Comparison of ENCODE assay signal across 37 cellular contexts in genomic region chr18:40690062-40690461, GRCh38.
"Had no signal": no experiment of that assay in that cellular context is flagged by ENCODE, and none has a peak within 500 bp of the region (broad histone marks: within the 10 kb centered on the region; RNA-seq: fewer than 3 reads in every experiment).

No MANE protein-coding gene starts in this region.

- H3K36me3 ChIP-seq: adrenal gland, ascending aorta, cardiac muscle cell had no signal

- H3K27me3 Mint-ChIP-seq: activated B cell treated with CpG ODN at 0.5 μM for 24 hours; activated CD4-positive, alpha-beta memory T cell treated with anti-CD3 and anti-CD28 coated beads for 36 hours; activated CD4-positive, alpha-beta T cell treated with anti-CD3 and anti-CD28 coated beads, Interleukin-2, amount 10 ng/mL, durations not matched to agents 24 days and 14 days; activated CD8-positive, alpha-beta T cell treated with anti-CD3 and anti-CD28 coated beads for 36 hours; activated naive CD8-positive, alpha-beta T cell treated with anti-CD3 and anti-CD28 coated beads for 36 hours; activated T-helper 17 cell treated with anti-CD3 and anti-CD28 coated beads, Interleukin-2, amount 50 U/mL, for 72 hours; brain; central memory CD8-positive, alpha-beta T cell had no signal

- H3K4me3 ChIP-seq: adrenal gland, ascending aorta, cardiac muscle cell had no signal

- H3K36me3 Mint-ChIP-seq: activated CD4-positive, alpha-beta memory T cell treated with anti-CD3 and anti-CD28 coated beads for 36 hours; activated naive CD8-positive, alpha-beta T cell treated with anti-CD3 and anti-CD28 coated beads for 36 hours; brain had no signal

- H3K27ac Mint-ChIP-seq: activated B cell treated with CpG ODN at 0.5 μM for 24 hours; activated CD4-positive, alpha-beta memory T cell treated with anti-CD3 and anti-CD28 coated beads for 36 hours; activated CD4-positive, alpha-beta T cell treated with anti-CD3 and anti-CD28 coated beads, Interleukin-2, amount 10 ng/mL, durations not matched to agents 24 days and 14 days; activated CD8-positive, alpha-beta T cell treated with anti-CD3 and anti-CD28 coated beads for 36 hours; activated naive CD4-positive, alpha-beta T cell treated with anti-CD3 and anti-CD28 coated beads for 36 hours; activated naive CD4-positive, alpha-beta T cell treated with anti-CD3 and anti-CD28 coated beads, Interleukin-2, amount 50 U/mL, for 72 hours; activated naive CD8-positive, alpha-beta T cell treated with anti-CD3 and anti-CD28 coated beads for 36 hours; activated T-cell treated with anti-CD3 and anti-CD28 coated beads, Interleukin-2, amount 50 U/mL, for 72 hours; activated T-helper 1 cell treated with anti-CD3 and anti-CD28 coated beads, Interleukin-12 subunit alpha, Interleukin-12 subunit beta, Interleukin-2, Interleukin-4 antibody, amounts not matched to agents 30 ng/mL and 10 ng/mL and 1 ng/mL, durations not matched to agents 14 hours and 24 hours and 36 hours; activated T-helper 17 cell treated with anti-CD3 and anti-CD28 coated beads, Interleukin-2, amount 50 U/mL, for 72 hours; T-helper 1 cell treated with Interleukin-12 subunit alpha and Interleukin-12 subunit beta and Interleukin-4 antibody, amounts not matched to agents 30 μg/mL and 1 μg/mL, for 36 hours; T-helper 2 cell treated with Interferon-gamma antibody and Interleukin-4, amounts not matched to agents 5 μg/mL and 100 μg/mL, for 36 hours had no signal

- H3K4me1 ChIP-seq: adrenal gland, ascending aorta had no signal

- DNase-seq: activated B cell treated with CpG ODN at 0.5 μM for 24 hours; activated CD4-positive, alpha-beta memory T cell treated with anti-CD3 and anti-CD28 coated beads for 36 hours; activated CD4-positive, alpha-beta T cell treated with anti-CD3 and anti-CD28 coated beads for 4 hours; activated CD4-positive, alpha-beta T cell treated with anti-CD3 and anti-CD28 coated beads, Interleukin-2, amount 10 ng/mL, durations not matched to agents 24 days and 14 days; activated CD4-positive, alpha-beta T cell treated with anti-CD3 and anti-CD28 coated beads, Interleukin-2, amount 50 U/mL, for 1 hour; activated CD4-positive, alpha-beta T cell treated with anti-CD3 and anti-CD28 coated beads, Interleukin-2, amount 50 U/mL, for 4 hours; activated CD4-positive, CD25-positive, alpha-beta regulatory T cell treated with anti-CD3 and anti-CD28 coated beads, Interleukin-2, amount 50 U/mL, for 72 hours; activated CD8-positive, alpha-beta memory T cell treated with anti-CD3 and anti-CD28 coated beads, Interleukin-2, amount 50 U/mL, for 4 hours; activated CD8-positive, alpha-beta T cell treated with anti-CD3 and anti-CD28 coated beads for 36 hours; activated effector memory CD4-positive, alpha-beta T cell treated with anti-CD3 and anti-CD28 coated beads, Interleukin-2, amount 50 U/mL, for 16 hours; activated gamma-delta T cell treated with Interleukin-2 at 50 U/mL for 16 hours; activated naive CD4-positive, alpha-beta T cell; activated naive CD4-positive, alpha-beta T cell treated with anti-CD3 and anti-CD28 coated beads for 36 hours; activated naive CD4-positive, alpha-beta T cell treated with anti-CD3 and anti-CD28 coated beads, Interleukin-2, amount 50 U/mL, for 16 hours; activated naive CD8-positive, alpha-beta T cell treated with anti-CD3 and anti-CD28 coated beads for 36 hours; activated T-cell treated with anti-CD3 and anti-CD28 coated beads for 4 hours; activated T-cell treated with anti-CD3 and anti-CD28 coated beads, Interleukin-2, amount 50 U/mL, for 1 hour; activated T-cell treated with anti-CD3 and anti-CD28 coated beads, Interleukin-2, amount 50 U/mL, for 4 hours; activated T-cell treated with anti-CD3 and anti-CD28 coated beads, Interleukin-2, amount 50 U/mL, for 72 hours; adrenal gland; amygdala; anterior cingulate cortex; caudate nucleus; cerebellar nuclear complex; T-helper 1 cell; T-helper 2 cell; T-helper 9 cell had no signal

- H3K9me3 Mint-ChIP-seq: activated CD4-positive, alpha-beta T cell treated with anti-CD3 and anti-CD28 coated beads, Interleukin-2, amount 10 ng/mL, durations not matched to agents 24 days and 14 days; activated naive CD4-positive, alpha-beta T cell treated with anti-CD3 and anti-CD28 coated beads for 36 hours; activated naive CD8-positive, alpha-beta T cell treated with anti-CD3 and anti-CD28 coated beads for 36 hours had no signal

- H3K9me3 ChIP-seq: adrenal gland, ascending aorta had no signal

- H3K4me1 Mint-ChIP-seq: activated B cell treated with CpG ODN at 0.5 μM for 24 hours; activated CD4-positive, alpha-beta T cell treated with anti-CD3 and anti-CD28 coated beads, Interleukin-2, amount 10 ng/mL, durations not matched to agents 24 days and 14 days; activated naive CD8-positive, alpha-beta T cell treated with anti-CD3 and anti-CD28 coated beads for 36 hours; activated T-helper 17 cell treated with anti-CD3 and anti-CD28 coated beads, Interleukin-2, amount 50 U/mL, for 72 hours; brain; central memory CD8-positive, alpha-beta T cell had no signal

- H3K27me3 ChIP-seq: adrenal gland, ascending aorta, cardiac muscle cell had no signal

- ATAC-seq: activated CD8-positive, alpha-beta T cell treated with anti-CD3 and anti-CD28 coated beads for 36 hours; activated naive CD4-positive, alpha-beta T cell treated with anti-CD3 and anti-CD28 coated beads, Interleukin-2, amount 50 U/mL, for 72 hours; activated T-cell treated with anti-CD3 and anti-CD28 coated beads, Interleukin-2, amount 50 U/mL, for 4 hours; activated T-cell treated with anti-CD3 and anti-CD28 coated beads, Interleukin-2, amount 50 U/mL, for 72 hours; activated T-helper 17 cell treated with anti-CD3 and anti-CD28 coated beads, Interleukin-2, amount 50 U/mL, for 72 hours had no signal

- H3K27ac ChIP-seq: adrenal gland, ascending aorta, cardiac muscle cell, VCaP had no signal

- H3K4me3 Mint-ChIP-seq: activated B cell treated with CpG ODN at 0.5 μM for 24 hours; activated CD4-positive, alpha-beta memory T cell treated with anti-CD3 and anti-CD28 coated beads for 36 hours; activated CD4-positive, alpha-beta T cell treated with anti-CD3 and anti-CD28 coated beads, Interleukin-2, amount 10 ng/mL, durations not matched to agents 24 days and 14 days; activated CD8-positive, alpha-beta T cell treated with anti-CD3 and anti-CD28 coated beads for 36 hours; activated naive CD4-positive, alpha-beta T cell treated with anti-CD3 and anti-CD28 coated beads for 36 hours; activated naive CD8-positive, alpha-beta T cell treated with anti-CD3 and anti-CD28 coated beads for 36 hours; activated T-cell treated with anti-CD3 and anti-CD28 coated beads, Interleukin-2, amount 50 U/mL, for 4 hours; activated T-cell treated with anti-CD3 and anti-CD28 coated beads, Interleukin-2, amount 50 U/mL, for 72 hours; activated T-helper 1 cell treated with anti-CD3 and anti-CD28 coated beads, Interleukin-12 subunit alpha, Interleukin-12 subunit beta, Interleukin-2, Interleukin-4 antibody, amounts not matched to agents 30 ng/mL and 10 ng/mL and 1 ng/mL, durations not matched to agents 14 hours and 24 hours and 36 hours; activated T-helper 17 cell treated with anti-CD3 and anti-CD28 coated beads, Interleukin-2, amount 50 U/mL, for 72 hours; brain; central memory CD8-positive, alpha-beta T cell; T-helper 1 cell treated with Interleukin-12 subunit alpha and Interleukin-12 subunit beta and Interleukin-4 antibody, amounts not matched to agents 30 μg/mL and 1 μg/mL, for 36 hours; T-helper 2 cell treated with Interferon-gamma antibody and Interleukin-4, amounts not matched to agents 5 μg/mL and 100 μg/mL, for 36 hours had no signal
